ENCODE assay signal across 8 cellular contexts in the genomic region with DNA sequence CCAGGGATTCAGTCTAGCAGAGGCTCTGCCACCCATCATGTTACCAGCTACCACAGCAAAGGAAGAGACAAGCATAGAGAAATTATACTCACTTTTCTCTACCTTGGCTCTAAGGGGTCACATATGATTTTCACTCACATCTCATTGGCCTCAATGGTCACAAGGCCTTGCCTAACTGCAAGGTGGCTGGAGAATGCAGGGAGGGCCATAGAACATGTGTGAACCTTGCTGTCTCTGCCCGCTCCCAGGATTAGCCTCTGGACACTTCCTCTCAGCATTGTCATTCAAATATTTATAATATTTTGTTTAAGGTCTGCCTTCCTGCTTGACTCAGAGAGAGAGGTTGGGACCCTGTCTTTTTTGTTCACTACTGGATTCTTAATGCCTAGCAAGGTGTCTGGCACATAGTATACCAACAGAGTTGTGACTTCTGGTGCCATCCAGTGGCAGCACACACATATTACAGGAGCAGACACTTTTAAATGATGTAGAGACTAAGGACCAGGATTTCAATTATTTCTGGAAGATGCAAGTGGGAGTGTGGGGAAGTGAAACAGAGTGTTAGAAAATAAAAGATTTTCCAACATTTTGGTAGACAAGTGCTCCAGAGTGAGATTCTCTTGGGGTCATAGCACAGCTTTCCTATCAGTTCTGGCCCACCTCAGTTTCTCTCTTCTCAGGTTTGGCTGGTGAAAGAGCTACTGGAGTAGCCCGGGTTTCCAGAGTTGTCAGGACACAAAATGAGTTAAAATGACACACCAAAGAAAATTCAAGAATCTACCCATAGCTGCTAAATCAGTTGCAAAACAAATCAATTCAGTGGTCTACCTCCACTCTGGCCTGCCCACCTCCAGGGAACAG.
DNase-seq lines count a peak whose midpoint lies in the region; ATAC-seq, FAIRE-seq and TF ChIP-seq lines count a peak whose summit lies in the region.

No MANE protein-coding gene starts in this region.

- H3K27ac ChIP-seq in KMS-11: no peak overlapping the region
- no peak overlapping the region for H3K27ac ChIP-seq in ascending aorta

- peak; percentile 74 for FAIRE-seq in G401.6 (lab: Jason Lieb, UNC)

- H3K27ac Mint-ChIP-seq in T-cell: peak overlapping the region; percentile 91 to 98

- H3K27me3 Mint-ChIP-seq in T-cell: no peaks in the 10 kb centered on the region

- POLR2A ChIA-PET in T-cell (lab: Charles Lee): interaction anchor here (0.9 to 1.5 kb wide), 6 partner anchors 11 to 122 kb away, joined by 3 to 7 read pairs (median 4); no protein-coding TSS in a partner anchor

- DNase-seq in T-cell (peak in 33 of 34 experiments; percentile 46 to 77 (median 67)), ascending aorta (ENCODE audit: low spot score in 2 of 2) (no peak), iPS-NIHi7 (ENCODE audit: extremely low spot score) (peak; percentile 56)
- DNase-seq in stimulated activated CD4-positive, alpha-beta T cell treated with anti-CD3 and anti-CD28 coated beads, Interleukin-1b, Interleukin-23, amount 100 ng/mL, for 48 hours: peak; percentile 72

- TF ChIP-seq CTCF in KMS-11 (conservative IDR thresholded peaks at IDR 0.05; ENCODE audit: low read depth, low read length) (peak; percentile 79), ascending aorta (IDR thresholded peaks at IDR 0.05) (peak; percentile 46 to 71 (median 53))

- H3K36me3 ChIP-seq in KMS-11 (ENCODE audit: insufficient read depth) (no peaks in the 10 kb centered on the region), ascending aorta (no peaks in the 10 kb centered on the region)

- H3K27me3 ChIP-seq in KMS-11 (ENCODE audit: insufficient read depth, low read depth) (no peaks in the 10 kb centered on the region), ascending aorta (no peaks in the 10 kb centered on the region)

- CTCF ChIA-PET in T-cell (lab: Charles Lee): interaction anchor here (0.6 to 9.8 kb wide), 39 partner anchors 8 to 328 kb away, joined by 3 to 249 read pairs (median 5); a partner anchor contains a TSS

- ATAC-seq in GM21526 (IDR thresholded peaks at IDR 0.05; ENCODE audit: low FRiP score, unreplicated experiment) (peak; percentile 84), T-cell (replicated peaks in 1 of 4) (peak; percentile 47 to 60 (median 50)), GM21737 (IDR thresholded peaks at IDR 0.05; ENCODE audit: unreplicated experiment) (no peak)

- H3K4me3 ChIP-seq in KMS-11 (IDR thresholded peaks at IDR 0.05; ENCODE audit: insufficient read depth, low read depth, low read length): no peak overlapping the region
- H3K4me3 ChIP-seq in ascending aorta: no peak overlapping the region

- intact Hi-C loops in ascending aorta (cut with DNase I): loop anchor here (5.0 kb wide), 1 partner anchor 211 kb away; no protein-coding TSS in a partner anchor

- H3K4me1 ChIP-seq in KMS-11 (ENCODE audit: low read depth, poor library complexity, severe bottlenecking) (peaks cover 5% of the 10 kb centered on the region), ascending aorta (no peaks in the 10 kb centered on the region)

- no peaks in the 10 kb centered on the region for H4K20me1 ChIP-seq in KMS-11 (ENCODE audit: insufficient read depth)

- H3K4me2 ChIP-seq in KMS-11: no peak overlapping the region

- no peak overlapping the region for H2AFZ ChIP-seq in KMS-11 (ENCODE audit: low read depth)

- no peaks in the 10 kb centered on the region for H3K79me2 ChIP-seq in KMS-11 (ENCODE audit: insufficient read depth, low read depth)

- H3K4me3 Mint-ChIP-seq in T-cell: peak overlapping the region in 2 of 3 donors; percentile 57 to 68

- H3K9ac ChIP-seq in KMS-11: no peak overlapping the region

- H3K4me1 Mint-ChIP-seq in T-cell: peaks cover 69 to 86% (median 85%) of the 10 kb centered on the region in 3 donors

- no peaks in the 10 kb centered on the region for H3K9me3 Mint-ChIP-seq in T-cell

- no peaks in the 10 kb centered on the region for H3K36me3 Mint-ChIP-seq in T-cell

- H3K9me3 ChIP-seq in ascending aorta: no peaks in the 10 kb centered on the region

Comparison
In these comparisons a context has a peak if more than half of its experiments do, and no peak if none do; other contexts are left out.
1. DNase-seq: peak in T-cell (33 of 34), iPS-NIHi7 (single experiment) and stimulated activated CD4-positive, alpha-beta T cell treated with anti-CD3 and anti-CD28 coated beads, Interleukin-1b, Interleukin-23, amount 100 ng/mL, for 48 hours (single experiment); none in ascending aorta (0 of 2).